1 cellular context compared by ENCODE assay signal in genomic region chr16:82888616-82889015, GRCh38.
TF ChIP-seq lines count a peak whose summit lies in the region.

No MANE protein-coding gene starts in this region.

TF ChIP-seq in IMR-90, 13 proteins besides CTCF, POLR2A, EP300 and RAD21:
- TF ChIP-seq RFX5 (IDR thresholded peaks at IDR 0.05; ENCODE audit: low read depth, low read length) (no peak), ELK1 (IDR thresholded peaks at IDR 0.05; ENCODE audit: borderline replicate concordance, low read depth, low read length) (no peak), CHD1 (IDR thresholded peaks at IDR 0.05; ENCODE audit: low read depth, low read length) (no peak), MAFK (IDR thresholded peaks at IDR 0.05; ENCODE audit: low read depth, low read length) (0 out of 2 replicates have a peak, but pooled peaks have one; percentile 10), NFE2L2 (IDR thresholded peaks at IDR 0.05; ENCODE audit: low read depth, low read length) (no peak), SMC3 (IDR thresholded peaks at IDR 0.05; ENCODE audit: low read depth, low read length) (no peak), CEBPB (IDR thresholded peaks at IDR 0.05; ENCODE audit: low read depth, low read length) (peak; percentile 36)
- TF ChIP-seq, protein P1, sequence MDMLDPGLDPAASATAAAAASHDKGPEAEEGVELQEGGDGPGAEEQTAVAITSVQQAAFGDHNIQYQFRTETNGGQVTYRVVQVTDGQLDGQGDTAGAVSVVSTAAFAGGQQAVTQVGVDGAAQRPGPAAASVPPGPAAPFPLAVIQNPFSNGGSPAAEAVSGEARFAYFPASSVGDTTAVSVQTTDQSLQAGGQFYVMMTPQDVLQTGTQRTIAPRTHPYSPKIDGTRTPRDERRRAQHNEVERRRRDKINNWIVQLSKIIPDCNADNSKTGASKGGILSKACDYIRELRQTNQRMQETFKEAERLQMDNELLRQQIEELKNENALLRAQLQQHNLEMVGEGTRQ (IDR thresholded peaks at IDR 0.05; ENCODE audit: low read depth, low read length) = no peak
